In the genomic region with DNA sequence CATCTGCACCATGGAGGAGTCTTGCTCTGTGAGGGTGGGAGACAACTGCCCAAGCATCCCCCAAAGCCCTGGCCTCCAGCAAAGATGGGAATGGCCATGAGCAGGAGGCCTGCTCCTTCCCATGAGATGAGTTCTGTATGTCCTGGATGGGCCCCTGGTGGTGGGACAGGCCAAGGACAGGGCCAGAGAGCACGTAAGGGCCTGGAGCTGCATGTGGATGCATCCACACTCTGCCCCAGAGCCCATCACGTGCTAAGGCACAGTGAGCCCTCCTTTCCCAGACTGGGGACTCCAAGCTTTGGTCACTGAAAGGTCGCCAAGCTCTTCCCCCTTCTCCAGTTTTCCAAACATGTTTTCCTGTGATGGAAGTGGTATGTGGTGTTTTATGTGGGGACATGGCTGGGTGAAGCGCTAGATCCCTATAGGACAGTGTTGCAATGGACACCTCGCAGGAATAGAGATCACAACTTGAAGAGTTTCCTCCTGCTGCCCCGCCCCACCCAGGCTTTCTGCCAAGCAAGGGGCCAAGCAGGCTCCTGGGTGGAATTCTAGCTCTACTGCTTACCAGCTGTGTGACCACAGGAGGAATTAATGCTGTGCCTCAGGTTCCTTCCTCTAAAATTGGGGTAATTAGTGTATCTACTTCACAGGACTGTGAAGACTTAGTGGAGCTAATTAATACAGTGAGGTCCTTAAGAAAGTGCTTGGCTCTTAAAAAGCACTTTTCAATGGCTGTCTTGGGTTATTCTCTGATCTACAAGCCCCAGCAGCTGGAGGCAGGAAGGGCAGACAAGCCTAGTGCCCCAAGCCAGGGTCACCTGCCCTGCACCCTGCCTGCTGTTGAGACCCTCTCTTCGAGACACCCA, we compare ENCODE assay signal across 9 cellular contexts.
A peak's percentile ranks its signal among the peaks of the same experiment; 100 is the strongest.
DNase-seq lines count a peak whose midpoint lies in the region; ATAC-seq, FAIRE-seq and TF ChIP-seq lines count a peak whose summit lies in the region.
"Had no signal": no experiment of that assay in that cellular context is flagged by ENCODE, and none has a peak within 500 bp of the region (broad histone marks: within the 10 kb centered on the region; RNA-seq: fewer than 3 reads in every experiment).

No MANE protein-coding gene starts in this region.

- peak; percentile 16 for TF ChIP-seq CTCF in NB4 (IDR thresholded peaks at IDR 0.05; ENCODE audit: low read depth, low read length)
- TF ChIP-seq CTCF in D721Med (IDR thresholded peaks at IDR 0.05; ENCODE audit: insufficient read depth, missing control alignments) = no peak
- TF ChIP-seq CTCF in CD8-positive, alpha-beta T cell (IDR thresholded peaks at IDR 0.05) = no peak

- CTCF ChIA-PET in CD8-positive, alpha-beta T cell (lab: Charles Lee) = interaction anchor here (0.8 kb wide), 1 partner anchor 444 kb away, joined by 3 read pairs; no protein-coding TSS in a partner anchor

- no peak overlapping the region for H3K4ac ChIP-seq in neuronal stem cell (ENCODE audit: low read length)

- H3K79me1 ChIP-seq in neuronal stem cell (ENCODE audit: low read depth, low read length) = peaks cover 5% of the 10 kb centered on the region

- no peak overlapping the region for H2AFZ ChIP-seq in neuronal stem cell (ENCODE audit: low read length)

- peaks cover 19 to 20% of the 10 kb centered on the region in 2 donors for H3K4me1 ChIP-seq in neuronal stem cell (ENCODE audit: control insufficient read depth in 2 of 2, insufficient read depth in 1 of 2, low read depth in 1 of 2, low read length in 2 of 2)
- H3K4me1 ChIP-seq in CD8-positive, alpha-beta T cell (ENCODE audit: insufficient read depth, low read length) = peaks cover 34% of the 10 kb centered on the region

- no peak overlapping the region for H4K91ac ChIP-seq in neuronal stem cell (ENCODE audit: low read depth, low read length, poor library complexity)

- peaks cover 0 to under 1% of the 10 kb centered on the region in 2 donors for H3K9me3 ChIP-seq in neuronal stem cell (replicated peaks in 1 of 2; ENCODE audit: control insufficient read depth in 2 of 2, insufficient read depth in 1 of 2, low read depth in 1 of 2, low read length in 2 of 2)
- H3K9me3 ChIP-seq in CD8-positive, alpha-beta T cell (ENCODE audit: low read length) = no peaks in the 10 kb centered on the region
- H3K9me3 ChIP-seq: spleen had no signal

- no peak overlapping the region for H2BK120ac ChIP-seq in neuronal stem cell (ENCODE audit: low read depth, low read length)

- intact Hi-C loops in CD8-positive, alpha-beta T cell (cut with DNase I, micrococcal nuclease) = no loop called here

- H3K36me3 ChIP-seq in neuronal stem cell (replicated peaks in 1 of 2; ENCODE audit: control insufficient read depth in 2 of 2, insufficient read depth in 2 of 2, low read length in 2 of 2) = peaks cover 0 to 5% of the 10 kb centered on the region in 2 donors
- peaks cover 4% of the 10 kb centered on the region for H3K36me3 ChIP-seq in CD8-positive, alpha-beta T cell (ENCODE audit: insufficient read depth, low read length)

- H4K8ac ChIP-seq in neuronal stem cell (ENCODE audit: low read depth, low read length) = no peak overlapping the region

- peaks cover 19% of the 10 kb centered on the region for H3K36me3 Mint-ChIP-seq in CD8-positive, alpha-beta T cell

- FAIRE-seq in D721Med (lab: Jason Lieb, UNC) = no peak

- H2BK15ac ChIP-seq in neuronal stem cell (ENCODE audit: low read length) = no peak overlapping the region

- no peaks in the 10 kb centered on the region for H3K27me3 ChIP-seq in neuronal stem cell (ENCODE audit: control insufficient read depth in 3 of 3, insufficient read depth in 3 of 3, low read depth in 1 of 3, low read length in 3 of 3)
- H3K27me3 ChIP-seq in CD8-positive, alpha-beta T cell (ENCODE audit: insufficient read depth, low read length) = no peaks in the 10 kb centered on the region
- H3K27me3 ChIP-seq: spleen had no signal

- H3K9ac ChIP-seq in neuronal stem cell (ENCODE audit: low read depth, low read length, poor library complexity) = no peak overlapping the region

- H3K4me3 Mint-ChIP-seq in CD8-positive, alpha-beta T cell = no peak overlapping the region

- no peak for ATAC-seq in HG03108 (IDR thresholded peaks at IDR 0.05; ENCODE audit: unreplicated experiment)
- no peak for ATAC-seq in CD8-positive, alpha-beta T cell
- no peak for ATAC-seq in GM19023 (IDR thresholded peaks at IDR 0.05; ENCODE audit: unreplicated experiment)

- H3K27me3 Mint-ChIP-seq in CD8-positive, alpha-beta T cell (ENCODE audit: low read depth) = no peaks in the 10 kb centered on the region

- TF ChIP-seq POLR2A in NB4 (IDR thresholded peaks at IDR 0.05; ENCODE audit: extremely low read depth, insufficient read length) = no peak

- no peak overlapping the region for H3K27ac ChIP-seq in neuronal stem cell (replicated peaks; ENCODE audit: low read length)
- no peak overlapping the region for H3K27ac ChIP-seq in CD8-positive, alpha-beta T cell (ENCODE audit: low read depth, low read length)

- H3K9me3 Mint-ChIP-seq in CD8-positive, alpha-beta T cell = no peaks in the 10 kb centered on the region

- no peak overlapping the region for H3K14ac ChIP-seq in neuronal stem cell (ENCODE audit: low read length)

- peak overlapping the region; percentile 8 for H2AK5ac ChIP-seq in neuronal stem cell (ENCODE audit: low read depth, low read length)

- no CpG with 5 or more reads among the region's 7 CpGs for WGBS in neuronal stem cell (ENCODE audit: extremely low coverage in 2 of 2, insufficient read length in 2 of 2, insufficient replicate concordance in 1 of 2), 2 donors

- H2BK12ac ChIP-seq in neuronal stem cell (ENCODE audit: low read length) = no peak overlapping the region

- POLR2A ChIA-PET in CD8-positive, alpha-beta T cell (lab: Charles Lee) = no interaction called here

- DNase-seq in DMS79 treated with DMSO at 0.1 percent for 48 hours (lab: John Stamatoyannopoulos, UW) = peak; percentile 50
- peak; percentile 23 for DNase-seq in NB4 (ENCODE audit: low read depth)
- DNase-seq in dermis blood vessel endothelial cell = peak; percentile 43
- no peak for DNase-seq in neuronal stem cell (ENCODE audit: low spot score)
- no peak for DNase-seq in D721Med (ENCODE audit: insufficient read length, low spot score)
- no peak for DNase-seq in CD8-positive, alpha-beta T cell
- DNase-seq: spleen had no signal

- peak overlapping the region; percentile 69 for H3K18ac ChIP-seq in neuronal stem cell (ENCODE audit: low read length)

- no peak overlapping the region for H3K4me2 ChIP-seq in neuronal stem cell (ENCODE audit: insufficient read depth, low read length, poor library complexity, severe bottlenecking)

- no peak overlapping the region for H3K27ac Mint-ChIP-seq in CD8-positive, alpha-beta T cell

- peak overlapping the region; percentile 71 for H3K23ac ChIP-seq in neuronal stem cell (ENCODE audit: low read depth, low read length, poor library complexity)

- H3K4me3 ChIP-seq in NB4 (ENCODE audit: low read depth, low read length) (no peak overlapping the region), neuronal stem cell (ENCODE audit: low read length in 2 of 2) (no peak overlapping the region)
- H3K4me3 ChIP-seq in CD8-positive, alpha-beta T cell (ENCODE audit: low read depth, low read length) = no peak overlapping the region
- H3K4me3 ChIP-seq: spleen had no signal

- H2BK5ac ChIP-seq in neuronal stem cell (ENCODE audit: low read length) = no peak overlapping the region

- peaks cover 49% of the 10 kb centered on the region for H3K4me1 Mint-ChIP-seq in CD8-positive, alpha-beta T cell (ENCODE audit: low read depth)

Comparison
In these comparisons a context has a peak if more than half of its experiments do, and no peak if none do; other contexts are left out.
1. DNase-seq: peak in DMS79 treated with DMSO at 0.1 percent for 48 hours (single experiment), NB4 (single experiment) and dermis blood vessel endothelial cell (single experiment); none in neuronal stem cell (single experiment), D721Med (single experiment) and CD8-positive, alpha-beta T cell (0 of 7).